ENCODE assay signal across 7 cellular contexts in the genomic region with DNA sequence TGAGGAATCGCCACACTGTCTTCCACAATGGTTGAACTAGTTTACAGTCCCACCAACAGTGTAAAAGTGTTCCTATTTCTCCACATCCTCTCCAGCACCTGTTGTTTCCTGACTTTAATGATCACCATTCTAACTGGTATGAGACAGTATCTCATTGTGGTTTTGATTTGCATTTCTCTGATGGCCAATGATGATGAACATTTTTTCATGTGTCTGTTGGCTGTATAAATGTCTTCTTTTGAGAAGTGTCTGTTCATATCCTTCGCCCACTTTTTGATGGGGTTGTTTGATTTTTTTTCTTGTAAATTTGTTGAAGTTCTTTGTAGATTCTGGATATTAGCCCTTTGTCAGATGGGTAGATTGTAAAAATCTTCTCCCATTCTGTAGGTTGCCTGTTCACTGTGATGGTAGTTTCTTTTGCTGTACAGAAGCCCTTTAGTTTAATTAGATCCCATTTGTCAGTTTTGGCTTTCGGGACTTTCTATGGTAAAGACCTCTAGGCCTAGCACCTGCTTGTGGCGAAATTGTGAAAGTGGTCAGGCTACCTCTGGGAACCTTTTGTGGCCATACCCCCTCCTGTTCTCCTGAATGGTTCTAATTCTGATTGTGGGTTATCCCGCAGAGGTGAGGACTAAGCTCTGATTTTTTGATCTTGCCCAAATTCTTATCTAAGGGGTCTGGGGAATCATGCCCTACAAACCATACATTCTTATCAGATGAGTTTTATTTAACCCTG.
DNase-seq lines count a peak whose midpoint lies in the region; ATAC-seq, FAIRE-seq and TF ChIP-seq lines count a peak whose summit lies in the region.
"Not testable (repeated sequence)": the region's sequence is repeated elsewhere in the genome, so short reads cannot be mapped to it uniquely, and the experiment has no call there.

No MANE protein-coding gene starts in this region.

- H3K4me3 ChIP-seq in Caco-2 (ENCODE audit: low read depth, low read length); HUES48 (ENCODE audit: low read depth, low read length); GM12878; H1 (ENCODE audit: extremely low read depth in 1 of 4, insufficient read depth in 2 of 4, low read depth in 3 of 4, low read length in 4 of 4); mesendoderm (ENCODE audit: low read length); neural progenitor cell: not testable (repeated sequence)

- FAIRE-seq in GM12878 (lab: Jason Lieb, UNC); H1 (lab: Jason Lieb, UNC): not testable (repeated sequence)

- H3K27ac ChIP-seq in HUES48 (ENCODE audit: low read depth, low read length) (peak overlapping the region; percentile 18), GM12878 (ENCODE audit: control insufficient read depth, insufficient read depth) (peak overlapping the region; percentile 37; the same call in 1 of the 2 replicates)
- not testable (repeated sequence) for H3K27ac ChIP-seq in H1 (ENCODE audit: low read depth, low read length); mesendoderm (ENCODE audit: low read depth, low read length); neural progenitor cell

- H4K20me1 ChIP-seq in GM12878 (ENCODE audit: control insufficient read depth, insufficient read depth); H1 (replicated peaks in 1 of 2; ENCODE audit: control insufficient read depth in 1 of 2, insufficient read depth in 2 of 2, low read length in 2 of 2); neural progenitor cell (ENCODE audit: low read depth): not testable (repeated sequence)

- H3K4me1 ChIP-seq in Caco-2 (peaks cover 40% of the 10 kb centered on the region), GM12878 (ENCODE audit: control insufficient read depth, insufficient read depth, low read length) (peaks cover 23% of the 10 kb centered on the region), neural progenitor cell (peaks cover 15% of the 10 kb centered on the region)
- not testable (repeated sequence) for H3K4me1 ChIP-seq in HUES48 (ENCODE audit: control insufficient read depth, insufficient read depth, low read length); H1 (replicated peaks in 1 of 4; ENCODE audit: control insufficient read depth in 3 of 4, insufficient read depth in 4 of 4, low read length in 3 of 4); mesendoderm (ENCODE audit: control insufficient read depth, low read depth, low read length)

- RAD21 ChIA-PET in GM12878 (lab: Charles Lee; ENCODE audit: unreplicated experiment), result interaction anchor here (1.7 kb wide), 1 partner anchor 9 kb away, joined by 4 read pairs; no protein-coding TSS in a partner anchor

- H3K56ac ChIP-seq in H1 (replicated peaks; ENCODE audit: insufficient read length, low read depth, low read length); mesendoderm (ENCODE audit: low read length): not testable (repeated sequence)

- CTCF ChIA-PET in Caco-2 (lab: Charles Lee), result not testable (repeated sequence)
- CTCF ChIA-PET in GM12878 (lab: Yijun Ruan, JAX) (interaction anchor here (1.0 kb wide), 1 partner anchor 21 kb away, joined by 4 read pairs; no protein-coding TSS in a partner anchor), H1 (lab: Charles Lee; ENCODE audit: partially characterized antibody) (interaction anchor here (0.7 to 1.3 kb wide), 3 partner anchors 64 to 215 kb away, joined by 3 to 4 read pairs (median 3); no protein-coding TSS in a partner anchor)

- H2BK15ac ChIP-seq in H1 (ENCODE audit: low read length); mesendoderm (replicated peaks; ENCODE audit: low read depth): not testable (repeated sequence)

- peak; percentile 60 for ATAC-seq in GM12878

- not testable (repeated sequence) for H3K18ac ChIP-seq in H1 (ENCODE audit: extremely low read depth, low read length); mesendoderm (ENCODE audit: low read length)

- H4K8ac ChIP-seq in H1 (ENCODE audit: extremely low read depth, insufficient read depth, low read length); mesendoderm (ENCODE audit: low read depth, low read length): not testable (repeated sequence)

- not testable (repeated sequence) for H3K27me3 ChIP-seq in Caco-2 (replicated peaks; ENCODE audit: control insufficient read depth, insufficient read depth, low read length); HUES48 (ENCODE audit: control insufficient read depth, insufficient read depth, low read length); GM12878 (replicated peaks in 1 of 2; ENCODE audit: control insufficient read depth in 2 of 2, insufficient read depth in 2 of 2, low read length in 1 of 2); H1 (replicated peaks in 1 of 4; ENCODE audit: control insufficient read depth in 3 of 4, extremely low read depth in 1 of 4, insufficient read depth in 3 of 4, low read length in 3 of 4); mesendoderm (ENCODE audit: insufficient read depth, low read length, poor library complexity); neural progenitor cell

- H2BK12ac ChIP-seq in H1 (ENCODE audit: low read depth, low read length), result not testable (repeated sequence)

- H3K9me3 ChIP-seq in Caco-2; HUES48 (ENCODE audit: control insufficient read depth, insufficient read depth, low read length); H1 (ENCODE audit: insufficient read depth in 2 of 2, low read depth in 1 of 2, low read length in 1 of 2); neural progenitor cell (ENCODE audit: low read depth): not testable (repeated sequence)
- H3K9me3 ChIP-seq in GM12878 (replicated peaks; ENCODE audit: control insufficient read depth, insufficient read depth, low read length), result peaks cover 13% of the 10 kb centered on the region

- H2AK5ac ChIP-seq in H1 (ENCODE audit: low read depth, low read length); mesendoderm (ENCODE audit: low read length): not testable (repeated sequence)

- H2BK120ac ChIP-seq in H1 (replicated peaks; ENCODE audit: low read depth, low read length); mesendoderm (ENCODE audit: low read depth, low read length): not testable (repeated sequence)

- not testable (repeated sequence) for H2BK5ac ChIP-seq in H1 (ENCODE audit: low read depth, low read length); mesendoderm (ENCODE audit: low read length)

- POLR2A ChIA-PET in Caco-2 (lab: Charles Lee); GM12878 (lab: Charles Lee); H1 (lab: Charles Lee; ENCODE audit: partially characterized antibody): not testable (repeated sequence)

- not testable (repeated sequence) for H3K4ac ChIP-seq in H1 (replicated peaks; ENCODE audit: insufficient read length, low read depth, low read length); mesendoderm (ENCODE audit: low read depth, low read length)

- DNase-seq in Caco-2; H1 (ENCODE audit: low read depth in 1 of 2, low spot score in 2 of 2); neural progenitor cell (ENCODE audit: low spot score): not testable (repeated sequence)
- DNase-seq in GM12878 (ENCODE audit: low read depth, low spot score) (peak; percentile 74), mesendoderm (peak; percentile 79)

- TF ChIP-seq POLR2A in GM12878 (IDR thresholded peaks at IDR 0.05; ENCODE audit: low read depth, low read length); H1 (IDR thresholded peaks at IDR 0.05; ENCODE audit: control extremely low read depth in 1 of 2, low read depth in 2 of 2, low read length in 2 of 2): not testable (repeated sequence)

- SMC1A ChIA-PET in GM12878 (lab: Charles Lee; ENCODE audit: uncharacterized antibody, unreplicated experiment), result interaction anchor here (0.7 to 1.6 kb wide), 7 partner anchors 8 to 143 kb away, joined by 3 to 6 read pairs (median 4); no protein-coding TSS in a partner anchor

- H3K27ac Mint-ChIP-seq in Caco-2 (ENCODE audit: unreplicated experiment) (peak overlapping the region; percentile 61), neural progenitor cell (peak overlapping the region; percentile 58)

- H4K91ac ChIP-seq in H1 (replicated peaks; ENCODE audit: insufficient read length, low read length), result not testable (repeated sequence)

- in situ Hi-C loops in GM12878 (cut with MboI), result not testable (repeated sequence)

- not testable (repeated sequence) for H3K36me3 Mint-ChIP-seq in Caco-2 (ENCODE audit: insufficient read depth, unreplicated experiment); neural progenitor cell

- H2BK20ac ChIP-seq in H1 (ENCODE audit: low read length), result not testable (repeated sequence)

- not testable (repeated sequence) for H3K79me2 ChIP-seq in GM12878 (ENCODE audit: control insufficient read depth, insufficient read depth, low read length); H1 (ENCODE audit: control insufficient read depth in 1 of 2, insufficient read depth in 2 of 2, low read length in 2 of 2); mesendoderm (ENCODE audit: control insufficient read depth, insufficient read depth, low read length); neural progenitor cell (ENCODE audit: low read depth)

- H3K4me3 Mint-ChIP-seq in Caco-2 (ENCODE audit: unreplicated experiment); neural progenitor cell: not testable (repeated sequence)

- not testable (repeated sequence) for TF ChIP-seq EP300 in GM12878 (IDR thresholded peaks at IDR 0.05; ENCODE audit: borderline replicate concordance in 1 of 2, control insufficient read depth in 1 of 2, low read depth in 2 of 2, low read length in 2 of 2); H1 (IDR thresholded peaks at IDR 0.05; ENCODE audit: borderline replicate concordance in 1 of 2, low read depth in 2 of 2, low read length in 2 of 2)

- not testable (repeated sequence) for H2AFZ ChIP-seq in GM12878 (ENCODE audit: control insufficient read depth, low read depth, low read length); H1 (ENCODE audit: low read length); neural progenitor cell (replicated peaks)

- not testable (repeated sequence) for H4K5ac ChIP-seq in H1 (ENCODE audit: insufficient read length, low read depth, low read length); mesendoderm (ENCODE audit: low read length)

- not testable (repeated sequence) for TF ChIP-seq RAD21 in GM12878 (IDR thresholded peaks at IDR 0.05; ENCODE audit: insufficient read depth, low read depth, low read length)
- TF ChIP-seq RAD21 in H1 (IDR thresholded peaks at IDR 0.05 in 1 of 2, conservative IDR thresholded peaks at IDR 0.05 in 1 of 2; ENCODE audit: low read depth in 2 of 2, low read length in 2 of 2), result peak in 1 of 2 experiments; percentile 43; a peak in 1 of 4 replicates

- not testable (repeated sequence) for TF ChIP-seq CTCF in Caco-2 (IDR thresholded peaks at IDR 0.05; ENCODE audit: insufficient read depth in 1 of 2, low read depth in 1 of 2, low read length in 1 of 2, severe bottlenecking in 1 of 2, unreplicated experiment in 1 of 2); neural progenitor cell (IDR thresholded peaks at IDR 0.05)
- TF ChIP-seq CTCF in GM12872 (IDR thresholded peaks at IDR 0.05; ENCODE audit: insufficient read depth, low read depth, low read length) (peak; percentile 18; the same call in 1 of the 3 replicates), GM12878 (IDR thresholded peaks at IDR 0.05 in 2 of 3, conservative IDR thresholded peaks at IDR 0.05 in 1 of 3; ENCODE audit: control insufficient read depth in 2 of 3, extremely low read depth in 1 of 3, insufficient read depth in 1 of 3, low read depth in 3 of 3, low read length in 3 of 3) (0 out of 6 replicates have a peak, but pooled peaks of 1 of the 3 experiments have one; percentile 5), H1 (IDR thresholded peaks at IDR 0.05; ENCODE audit: control extremely low read depth in 1 of 3, insufficient read depth in 1 of 3, low read depth in 1 of 3, low read length in 3 of 3) (peak in 2 of 3 experiments; percentile 18 to 19; a peak in 2 of 4 replicates)

- H3K4me2 ChIP-seq in GM12878 (ENCODE audit: control insufficient read depth, insufficient read depth); H1 (ENCODE audit: insufficient read depth in 1 of 2, low read depth in 2 of 2, low read length in 2 of 2); mesendoderm (ENCODE audit: low read length); neural progenitor cell: not testable (repeated sequence)

- intact Hi-C loops in Caco-2 (cut with micrococcal nuclease; ENCODE audit: unreplicated experiment), result not testable (repeated sequence)
- intact Hi-C loops in GM12878 (cut with micrococcal nuclease; ENCODE audit: unreplicated experiment), result loop anchor here (2.0 to 5.0 kb wide), 2 partner anchors 37 to 115 kb away; a partner anchor contains a TSS

- H3K9me3 Mint-ChIP-seq in Caco-2 (ENCODE audit: unreplicated experiment), result not testable (repeated sequence)
- peaks cover 19% of the 10 kb centered on the region for H3K9me3 Mint-ChIP-seq in neural progenitor cell

- H3K23ac ChIP-seq in H1 (ENCODE audit: insufficient read length); mesendoderm (ENCODE audit: low read length): not testable (repeated sequence)

- H3K9ac ChIP-seq in HUES48 (ENCODE audit: low read depth, low read length); GM12878 (ENCODE audit: control insufficient read depth, insufficient read depth, low read length); H1 (replicated peaks in 1 of 4; ENCODE audit: extremely low read depth in 1 of 4, low read depth in 3 of 4, low read length in 3 of 4); mesendoderm (ENCODE audit: low read length); neural progenitor cell: not testable (repeated sequence)

- not testable (repeated sequence) for BruUV-seq in Caco-2 (replicated peaks; lab: Mats Ljungman, UMichigan)
- TSS peak; percentile 66 for BruUV-seq in GM12878 (replicated peaks; lab: Mats Ljungman, UMichigan)

- H3K36me3 ChIP-seq in Caco-2 (ENCODE audit: control insufficient read depth, insufficient read depth, low read length); HUES48 (ENCODE audit: control insufficient read depth, insufficient read depth, low read length); GM12878 (ENCODE audit: control insufficient read depth in 2 of 2, insufficient read depth in 2 of 2, low read length in 1 of 2); H1 (ENCODE audit: control insufficient read depth in 2 of 4, insufficient read depth in 4 of 4, low read length in 3 of 4); mesendoderm (ENCODE audit: control insufficient read depth, insufficient read depth, low read length); neural progenitor cell: not testable (repeated sequence)

- H3K4me1 Mint-ChIP-seq in Caco-2 (ENCODE audit: low read depth, unreplicated experiment) (peaks cover 38% of the 10 kb centered on the region), neural progenitor cell (peaks cover 34% of the 10 kb centered on the region)

- not testable (repeated sequence) for H3K14ac ChIP-seq in H1 (ENCODE audit: insufficient read length)

- not testable (repeated sequence) for H3F3A ChIP-seq in neural progenitor cell (ENCODE audit: low read depth)

- not testable (repeated sequence) for H3K23me2 ChIP-seq in H1 (ENCODE audit: low read depth, low read length)

- 50% methylated on average over 4 of the region's 5 CpGs for WGBS in GM12878 (ENCODE audit: insufficient coverage, insufficient replicate concordance, low lambda C conversion rate, missing lambda C conversion rate)
- 70% methylated on average over 4 of the region's 5 CpGs; no CpG with 5 or more reads in 1 of the 2 experiments for WGBS in H1 (ENCODE audit: extremely low coverage in 1 of 2, insufficient coverage in 1 of 2, insufficient read length in 1 of 2, insufficient replicate concordance in 2 of 2, low coverage in 1 of 2, low lambda C conversion rate in 2 of 2, missing lambda C conversion rate in 1 of 2), 2 experiments
- WGBS in mesendoderm (ENCODE audit: extremely low coverage, insufficient coverage, low lambda C conversion rate), result no CpG with 5 or more reads among the region's 5 CpGs

- H3K79me1 ChIP-seq in H1 (ENCODE audit: low read depth, low read length); mesendoderm (ENCODE audit: low read length): not testable (repeated sequence)

- H3K27me3 Mint-ChIP-seq in Caco-2 (ENCODE audit: insufficient read depth, unreplicated experiment); neural progenitor cell (ENCODE audit: insufficient read depth, low read depth): not testable (repeated sequence)
